ENCODE assay signal across 1 cellular context in the genomic region with DNA sequence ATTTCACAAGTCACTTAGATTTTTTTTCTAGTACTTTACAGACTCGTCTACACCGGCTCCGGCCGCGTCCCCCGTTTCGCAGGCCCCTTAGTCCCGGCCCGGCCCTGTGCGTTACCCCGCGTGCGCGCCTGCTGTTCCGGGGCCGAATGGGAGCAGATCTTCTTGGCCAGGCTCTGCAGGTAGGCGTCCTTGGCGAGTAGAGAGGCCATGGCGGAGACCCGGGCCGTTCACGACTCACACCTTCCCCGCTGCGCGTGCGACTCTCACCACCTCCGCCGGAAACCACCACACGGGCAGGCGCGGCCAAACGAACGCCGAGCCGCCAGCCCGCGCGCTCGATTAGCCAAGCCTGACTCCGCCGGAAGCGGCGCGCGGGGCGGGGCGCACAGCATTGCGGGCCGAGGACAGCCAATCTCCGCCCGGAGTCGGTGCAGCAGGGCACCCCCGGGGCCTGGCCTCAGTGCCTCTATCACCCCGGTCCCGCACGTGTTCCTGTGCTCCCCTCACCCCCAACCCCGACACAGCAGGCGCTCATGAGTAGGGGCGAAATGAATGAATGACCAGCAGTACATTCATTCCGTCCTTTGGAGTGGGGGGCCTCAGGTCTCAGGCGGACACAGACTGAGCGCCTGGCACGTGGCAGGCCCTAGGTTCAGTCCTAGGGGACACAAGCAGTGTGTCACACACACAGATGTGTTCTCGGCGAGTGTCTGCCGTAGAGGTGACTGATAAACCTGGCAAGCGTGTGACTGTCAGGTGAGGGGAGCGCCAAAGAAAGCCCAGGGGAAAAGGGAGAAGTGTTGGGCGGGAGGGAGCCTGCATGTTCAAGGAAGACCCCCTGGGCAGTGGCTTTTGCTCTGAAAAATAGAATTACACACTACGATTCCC.
A peak's percentile ranks its signal among the peaks of the same experiment; 100 is the strongest.
TF ChIP-seq lines count a peak whose summit lies in the region.

A gene (minus strand): TSS at position 265 of the 888 bp plus-strand sequence. CDS start 56 bp downstream, at position 209.

TF ChIP-seq in GM12878, 131 proteins besides CTCF, POLR2A, EP300 and RAD21 (continued from another document and continues in another):
- TF ChIP-seq IKZF1 (conservative IDR thresholded peaks at IDR 0.05) (peak; percentile 87), ZBED1 (IDR thresholded peaks at IDR 0.05; ENCODE audit: borderline replicate concordance) (0 out of 2 replicates have a peak, but pooled peaks have one; percentile 25), NBN (IDR thresholded peaks at IDR 0.05) (peak; percentile 51; the same call in 1 of the 2 replicates), CREB1 (IDR thresholded peaks at IDR 0.05; ENCODE audit: low read depth) (peak; percentile 80), PAX8 (IDR thresholded peaks at IDR 0.05) (no peak), MYC (IDR thresholded peaks at IDR 0.05; ENCODE audit: insufficient read depth, insufficient read length, insufficient replicate concordance, low read length, severe bottlenecking) (peak; percentile 97), SRF (IDR thresholded peaks at IDR 0.05; ENCODE audit: low read depth in 2 of 2, low read length in 2 of 2) (peak; percentile 98 to 100), WRNIP1 (IDR thresholded peaks at IDR 0.05; ENCODE audit: borderline replicate concordance, low read depth, low read length) (no peak), RBBP5 (conservative IDR thresholded peaks at IDR 0.05) (no peak; the same call in 1 of the 2 replicates), TAF1 (IDR thresholded peaks at IDR 0.05; ENCODE audit: borderline replicate concordance, low read depth, low read length) (peak; percentile 85; the same call in 1 of the 2 replicates), ZZZ3 (IDR thresholded peaks at IDR 0.05; ENCODE audit: control insufficient read depth, insufficient read length, low read depth) (no peak), IRF4 (IDR thresholded peaks at IDR 0.05; ENCODE audit: low read depth, low read length) (0 out of 2 replicates have a peak, but pooled peaks have one; percentile 26), MXI1 (IDR thresholded peaks at IDR 0.05; ENCODE audit: low read depth, low read length) (peak; percentile 98), BMI1 (IDR thresholded peaks at IDR 0.05; ENCODE audit: borderline replicate concordance) (no peak), MTA2 (IDR thresholded peaks at IDR 0.05; ENCODE audit: low read depth) (no peak), PAX5 (IDR thresholded peaks at IDR 0.05; ENCODE audit: borderline replicate concordance, low read depth, low read length) (peak; percentile 70; the same call in 1 of the 2 replicates), YBX1 (IDR thresholded peaks at IDR 0.05) (no peak), MYB (IDR thresholded peaks at IDR 0.05; ENCODE audit: borderline replicate concordance, low read depth, low read length) (0 out of 2 replicates have a peak, but pooled peaks have one; percentile 33), NFXL1 (IDR thresholded peaks at IDR 0.05; ENCODE audit: borderline replicate concordance) (no peak), ATF7 (IDR thresholded peaks at IDR 0.05; ENCODE audit: low read depth) (no peak), TCF7 (IDR thresholded peaks at IDR 0.05; ENCODE audit: borderline replicate concordance) (no peak), NFIC (IDR thresholded peaks at IDR 0.05; ENCODE audit: low read depth, low read length) (no peak), RCOR1 (conservative IDR thresholded peaks at IDR 0.05; ENCODE audit: low read depth, low read length) (0 out of 2 replicates have a peak, but pooled peaks have one; percentile 29), IKZF2 (IDR thresholded peaks at IDR 0.05) (no peak; a peak in 1 of 4 replicates), RUNX3 (IDR thresholded peaks at IDR 0.05; ENCODE audit: low read length) (peak; percentile 92), EED (IDR thresholded peaks at IDR 0.05; ENCODE audit: low read depth) (peak; percentile 33; the same call in 1 of the 2 replicates), POLR2AphosphoS5 (IDR thresholded peaks at IDR 0.05; ENCODE audit: low read length) (peak; percentile 71; the same call in 1 of the 2 replicates), YY1 (IDR thresholded peaks at IDR 0.05; ENCODE audit: low read depth, low read length) (peak; percentile 94), TBL1XR1 (IDR thresholded peaks at IDR 0.05; ENCODE audit: low read depth, low read length) (0 out of 2 replicates have a peak, but pooled peaks have one; percentile 22), STAT3 (IDR thresholded peaks at IDR 0.05; ENCODE audit: low read depth, low read length) (no peak), BHLHE40 (IDR thresholded peaks at IDR 0.05; ENCODE audit: borderline replicate concordance in 1 of 2, low read depth in 2 of 2, low read length in 1 of 2) (peak; percentile 99 to 100), KAT2A (conservative IDR thresholded peaks at IDR 0.05; ENCODE audit: control insufficient read depth, low read depth, low read length) (no peak), PML (IDR thresholded peaks at IDR 0.05; ENCODE audit: low read length) (peak; percentile 88; the same call in 1 of the 2 replicates)
- TF ChIP-seq, protein P1, sequence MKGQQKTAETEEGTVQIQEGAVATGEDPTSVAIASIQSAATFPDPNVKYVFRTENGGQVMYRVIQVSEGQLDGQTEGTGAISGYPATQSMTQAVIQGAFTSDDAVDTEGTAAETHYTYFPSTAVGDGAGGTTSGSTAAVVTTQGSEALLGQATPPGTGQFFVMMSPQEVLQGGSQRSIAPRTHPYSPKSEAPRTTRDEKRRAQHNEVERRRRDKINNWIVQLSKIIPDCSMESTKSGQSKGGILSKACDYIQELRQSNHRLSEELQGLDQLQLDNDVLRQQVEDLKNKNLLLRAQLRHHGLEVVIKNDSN (IDR thresholded peaks at IDR 0.05; ENCODE audit: borderline replicate concordance, extremely low read length, insufficient read depth, low read depth, low read length) = peak; percentile 39
- TF ChIP-seq, protein P2, sequence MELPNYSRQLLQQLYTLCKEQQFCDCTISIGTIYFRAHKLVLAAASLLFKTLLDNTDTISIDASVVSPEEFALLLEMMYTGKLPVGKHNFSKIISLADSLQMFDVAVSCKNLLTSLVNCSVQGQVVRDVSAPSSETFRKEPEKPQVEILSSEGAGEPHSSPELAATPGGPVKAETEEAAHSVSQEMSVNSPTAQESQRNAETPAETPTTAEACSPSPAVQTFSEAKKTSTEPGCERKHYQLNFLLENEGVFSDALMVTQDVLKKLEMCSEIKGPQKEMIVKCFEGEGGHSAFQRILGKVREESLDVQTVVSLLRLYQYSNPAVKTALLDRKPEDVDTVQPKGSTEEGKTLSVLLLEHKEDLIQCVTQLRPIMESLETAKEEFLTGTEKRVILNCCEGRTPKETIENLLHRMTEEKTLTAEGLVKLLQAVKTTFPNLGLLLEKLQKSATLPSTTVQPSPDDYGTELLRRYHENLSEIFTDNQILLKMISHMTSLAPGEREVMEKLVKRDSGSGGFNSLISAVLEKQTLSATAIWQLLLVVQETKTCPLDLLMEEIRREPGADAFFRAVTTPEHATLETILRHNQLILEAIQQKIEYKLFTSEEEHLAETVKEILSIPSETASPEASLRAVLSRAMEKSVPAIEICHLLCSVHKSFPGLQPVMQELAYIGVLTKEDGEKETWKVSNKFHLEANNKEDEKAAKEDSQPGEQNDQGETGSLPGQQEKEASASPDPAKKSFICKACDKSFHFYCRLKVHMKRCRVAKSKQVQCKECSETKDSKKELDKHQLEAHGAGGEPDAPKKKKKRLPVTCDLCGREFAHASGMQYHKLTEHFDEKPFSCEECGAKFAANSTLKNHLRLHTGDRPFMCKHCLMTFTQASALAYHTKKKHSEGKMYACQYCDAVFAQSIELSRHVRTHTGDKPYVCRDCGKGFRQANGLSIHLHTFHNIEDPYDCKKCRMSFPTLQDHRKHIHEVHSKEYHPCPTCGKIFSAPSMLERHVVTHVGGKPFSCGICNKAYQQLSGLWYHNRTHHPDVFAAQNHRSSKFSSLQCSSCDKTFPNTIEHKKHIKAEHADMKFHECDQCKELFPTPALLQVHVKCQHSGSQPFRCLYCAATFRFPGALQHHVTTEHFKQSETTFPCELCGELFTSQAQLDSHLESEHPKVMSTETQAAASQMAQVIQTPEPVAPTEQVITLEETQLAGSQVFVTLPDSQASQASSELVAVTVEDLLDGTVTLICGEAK (IDR thresholded peaks at IDR 0.05; ENCODE audit: borderline replicate concordance) = peak; percentile 88
- TF ChIP-seq, protein P3, sequence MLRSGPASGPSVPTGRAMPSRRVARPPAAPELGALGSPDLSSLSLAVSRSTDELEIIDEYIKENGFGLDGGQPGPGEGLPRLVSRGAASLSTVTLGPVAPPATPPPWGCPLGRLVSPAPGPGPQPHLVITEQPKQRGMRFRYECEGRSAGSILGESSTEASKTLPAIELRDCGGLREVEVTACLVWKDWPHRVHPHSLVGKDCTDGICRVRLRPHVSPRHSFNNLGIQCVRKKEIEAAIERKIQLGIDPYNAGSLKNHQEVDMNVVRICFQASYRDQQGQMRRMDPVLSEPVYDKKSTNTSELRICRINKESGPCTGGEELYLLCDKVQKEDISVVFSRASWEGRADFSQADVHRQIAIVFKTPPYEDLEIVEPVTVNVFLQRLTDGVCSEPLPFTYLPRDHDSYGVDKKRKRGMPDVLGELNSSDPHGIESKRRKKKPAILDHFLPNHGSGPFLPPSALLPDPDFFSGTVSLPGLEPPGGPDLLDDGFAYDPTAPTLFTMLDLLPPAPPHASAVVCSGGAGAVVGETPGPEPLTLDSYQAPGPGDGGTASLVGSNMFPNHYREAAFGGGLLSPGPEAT (IDR thresholded peaks at IDR 0.05; ENCODE audit: low read depth) = peak; percentile 97
- TF ChIP-seq, protein P4, sequence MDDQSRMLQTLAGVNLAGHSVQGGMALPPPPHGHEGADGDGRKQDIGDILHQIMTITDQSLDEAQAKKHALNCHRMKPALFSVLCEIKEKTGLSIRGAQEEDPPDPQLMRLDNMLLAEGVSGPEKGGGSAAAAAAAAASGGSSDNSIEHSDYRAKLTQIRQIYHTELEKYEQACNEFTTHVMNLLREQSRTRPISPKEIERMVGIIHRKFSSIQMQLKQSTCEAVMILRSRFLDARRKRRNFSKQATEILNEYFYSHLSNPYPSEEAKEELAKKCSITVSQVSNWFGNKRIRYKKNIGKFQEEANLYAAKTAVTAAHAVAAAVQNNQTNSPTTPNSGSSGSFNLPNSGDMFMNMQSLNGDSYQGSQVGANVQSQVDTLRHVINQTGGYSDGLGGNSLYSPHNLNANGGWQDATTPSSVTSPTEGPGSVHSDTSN (IDR thresholded peaks at IDR 0.05; ENCODE audit: insufficient replicate concordance, low read depth, low read length) = peak; percentile 13
- TF ChIP-seq, protein P5, sequence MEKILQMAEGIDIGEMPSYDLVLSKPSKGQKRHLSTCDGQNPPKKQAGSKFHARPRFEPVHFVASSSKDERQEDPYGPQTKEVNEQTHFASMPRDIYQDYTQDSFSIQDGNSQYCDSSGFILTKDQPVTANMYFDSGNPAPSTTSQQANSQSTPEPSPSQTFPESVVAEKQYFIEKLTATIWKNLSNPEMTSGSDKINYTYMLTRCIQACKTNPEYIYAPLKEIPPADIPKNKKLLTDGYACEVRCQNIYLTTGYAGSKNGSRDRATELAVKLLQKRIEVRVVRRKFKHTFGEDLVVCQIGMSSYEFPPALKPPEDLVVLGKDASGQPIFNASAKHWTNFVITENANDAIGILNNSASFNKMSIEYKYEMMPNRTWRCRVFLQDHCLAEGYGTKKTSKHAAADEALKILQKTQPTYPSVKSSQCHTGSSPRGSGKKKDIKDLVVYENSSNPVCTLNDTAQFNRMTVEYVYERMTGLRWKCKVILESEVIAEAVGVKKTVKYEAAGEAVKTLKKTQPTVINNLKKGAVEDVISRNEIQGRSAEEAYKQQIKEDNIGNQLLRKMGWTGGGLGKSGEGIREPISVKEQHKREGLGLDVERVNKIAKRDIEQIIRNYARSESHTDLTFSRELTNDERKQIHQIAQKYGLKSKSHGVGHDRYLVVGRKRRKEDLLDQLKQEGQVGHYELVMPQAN (conservative IDR thresholded peaks at IDR 0.05) = peak; percentile 91
- TF ChIP-seq, protein P6, sequence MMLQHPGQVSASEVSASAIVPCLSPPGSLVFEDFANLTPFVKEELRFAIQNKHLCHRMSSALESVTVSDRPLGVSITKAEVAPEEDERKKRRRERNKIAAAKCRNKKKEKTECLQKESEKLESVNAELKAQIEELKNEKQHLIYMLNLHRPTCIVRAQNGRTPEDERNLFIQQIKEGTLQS (IDR thresholded peaks at IDR 0.05; ENCODE audit: borderline replicate concordance, extremely low read depth, low read depth, low read length) = no peak
- TF ChIP-seq, protein P7, sequence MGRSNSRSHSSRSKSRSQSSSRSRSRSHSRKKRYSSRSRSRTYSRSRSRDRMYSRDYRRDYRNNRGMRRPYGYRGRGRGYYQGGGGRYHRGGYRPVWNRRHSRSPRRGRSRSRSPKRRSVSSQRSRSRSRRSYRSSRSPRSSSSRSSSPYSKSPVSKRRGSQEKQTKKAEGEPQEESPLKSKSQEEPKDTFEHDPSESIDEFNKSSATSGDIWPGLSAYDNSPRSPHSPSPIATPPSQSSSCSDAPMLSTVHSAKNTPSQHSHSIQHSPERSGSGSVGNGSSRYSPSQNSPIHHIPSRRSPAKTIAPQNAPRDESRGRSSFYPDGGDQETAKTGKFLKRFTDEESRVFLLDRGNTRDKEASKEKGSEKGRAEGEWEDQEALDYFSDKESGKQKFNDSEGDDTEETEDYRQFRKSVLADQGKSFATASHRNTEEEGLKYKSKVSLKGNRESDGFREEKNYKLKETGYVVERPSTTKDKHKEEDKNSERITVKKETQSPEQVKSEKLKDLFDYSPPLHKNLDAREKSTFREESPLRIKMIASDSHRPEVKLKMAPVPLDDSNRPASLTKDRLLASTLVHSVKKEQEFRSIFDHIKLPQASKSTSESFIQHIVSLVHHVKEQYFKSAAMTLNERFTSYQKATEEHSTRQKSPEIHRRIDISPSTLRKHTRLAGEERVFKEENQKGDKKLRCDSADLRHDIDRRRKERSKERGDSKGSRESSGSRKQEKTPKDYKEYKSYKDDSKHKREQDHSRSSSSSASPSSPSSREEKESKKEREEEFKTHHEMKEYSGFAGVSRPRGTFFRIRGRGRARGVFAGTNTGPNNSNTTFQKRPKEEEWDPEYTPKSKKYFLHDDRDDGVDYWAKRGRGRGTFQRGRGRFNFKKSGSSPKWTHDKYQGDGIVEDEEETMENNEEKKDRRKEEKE (IDR thresholded peaks at IDR 0.05) = no peak; the same call in 1 of the 2 replicates
- TF ChIP-seq, protein P8, sequence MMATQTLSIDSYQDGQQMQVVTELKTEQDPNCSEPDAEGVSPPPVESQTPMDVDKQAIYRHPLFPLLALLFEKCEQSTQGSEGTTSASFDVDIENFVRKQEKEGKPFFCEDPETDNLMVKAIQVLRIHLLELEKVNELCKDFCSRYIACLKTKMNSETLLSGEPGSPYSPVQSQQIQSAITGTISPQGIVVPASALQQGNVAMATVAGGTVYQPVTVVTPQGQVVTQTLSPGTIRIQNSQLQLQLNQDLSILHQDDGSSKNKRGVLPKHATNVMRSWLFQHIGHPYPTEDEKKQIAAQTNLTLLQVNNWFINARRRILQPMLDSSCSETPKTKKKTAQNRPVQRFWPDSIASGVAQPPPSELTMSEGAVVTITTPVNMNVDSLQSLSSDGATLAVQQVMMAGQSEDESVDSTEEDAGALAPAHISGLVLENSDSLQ (IDR thresholded peaks at IDR 0.05) = peak; percentile 48; the same call in 1 of the 2 replicates
